21 cellular contexts compared by ENCODE assay signal in the genomic region with DNA sequence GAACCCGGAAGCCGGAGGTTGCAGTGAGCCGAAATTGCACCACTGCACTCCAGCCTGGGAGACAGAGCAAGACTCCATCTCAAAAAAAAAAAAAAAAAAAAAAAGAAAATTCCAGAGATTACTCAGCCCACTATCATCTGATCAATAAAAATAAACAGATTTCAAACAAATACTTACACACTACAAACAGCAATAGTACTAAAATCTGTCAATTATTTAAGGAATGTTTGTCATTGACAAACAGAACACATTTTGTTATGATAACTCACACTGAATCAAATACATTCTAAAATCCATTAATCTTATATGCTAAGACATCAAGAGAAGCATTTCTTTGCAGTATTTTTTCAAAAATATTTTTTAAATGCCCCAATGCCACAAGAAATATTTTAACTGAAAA. TPM values are rescaled to one million over a fixed set of nuclear protein-coding genes. Genes with fewer than 3 reads are reported as not detected.
DNase-seq lines count a peak whose midpoint lies in the region; ATAC-seq and TF ChIP-seq lines count a peak whose summit lies in the region.
"Had no signal": no experiment of that assay in that cellular context is flagged by ENCODE, and none has a peak within 500 bp of the region (broad histone marks: within the 10 kb centered on the region; RNA-seq: fewer than 3 reads in every experiment).

No MANE protein-coding gene starts in this region.

- no peak overlapping the region for H3K4ac ChIP-seq in IMR-90 (ENCODE audit: low read depth, low read length)

- no peak overlapping the region for H2BK120ac ChIP-seq in IMR-90 (ENCODE audit: low read depth, low read length)

- no peaks in the 10 kb centered on the region for H3K36me3 ChIP-seq in IMR-90 (ENCODE audit: control insufficient read depth, insufficient read depth, low read length)
- H3K36me3 ChIP-seq in thyroid gland, result no peaks in the 10 kb centered on the region

- H4K5ac ChIP-seq in IMR-90 (ENCODE audit: low read depth, low read length), result no peak overlapping the region

- H2AK5ac ChIP-seq in IMR-90 (ENCODE audit: low read depth, low read length), result no peak overlapping the region

- no peak overlapping the region for H3K9ac ChIP-seq in IMR-90 (ENCODE audit: low read depth, low read length)
- H3K9ac ChIP-seq: SK-N-SH had no signal

- CTCF ChIA-PET in IMR-90 (lab: Yijun Ruan, JAX), result no interaction called here

- dilution Hi-C loops in IMR-90 (cut with HindIII; ENCODE audit: low sequenced_read_pairs, unreplicated experiment), result no loop called here

- H3K23ac ChIP-seq in IMR-90 (ENCODE audit: low read depth, low read length), result no peak overlapping the region

- H3K56ac ChIP-seq in IMR-90 (ENCODE audit: extremely low read depth, insufficient read depth, low read length), result no peak overlapping the region

- POLR2A ChIA-PET in IMR-90 (lab: Charles Lee; ENCODE audit: unreplicated experiment), result no interaction called here

- peaks cover 17 to 56% of the 10 kb centered on the region in 2 experiments for H3K79me1 ChIP-seq in IMR-90 (ENCODE audit: low read depth in 1 of 2, low read length in 2 of 2)

- no peak overlapping the region for H3K14ac ChIP-seq in IMR-90 (replicated peaks; ENCODE audit: low read depth, low read length)

- TF ChIP-seq RAD21 in IMR-90 (IDR thresholded peaks at IDR 0.05; ENCODE audit: low read length), result no peak

- H3K4me3 ChIP-seq in IMR-90 (ENCODE audit: insufficient read depth, low read depth, low read length) (no peak overlapping the region), thyroid gland (replicated peaks in 1 of 3) (no peak overlapping the region)
- H3K4me3 ChIP-seq: GM12878, K562 had no signal

- intact Hi-C loops in IMR-90 (cut with micrococcal nuclease), result no loop called here
- intact Hi-C loops in thyroid gland (cut with DNase I), result no loop called here

- no CpG with 5 or more reads among the region's 3 CpGs for WGBS in IMR-90 (ENCODE audit: extremely low coverage in 2 of 2, insufficient read length in 1 of 2), 2 experiments
- 95 to 96% methylated on average over 3 of the region's 3 CpGs for WGBS in thyroid gland, 2 donors

- H3K27me3 ChIP-seq in IMR-90 (ENCODE audit: control insufficient read depth, insufficient read depth, low read length) (no peaks in the 10 kb centered on the region), thyroid gland (no peaks in the 10 kb centered on the region)

- DNase-seq in EL, result peak; percentile 40
- no peak for DNase-seq in IMR-90
- peak; percentile 9 for DNase-seq in kidney tubule cell (ENCODE audit: low spot score)
- DNase-seq in thyroid gland, result no peak
- DNase-seq in NCI-H2081 (lab: John Stamatoyannopoulos, UW), result no peak
- no peak for DNase-seq in activated CD8-positive, alpha-beta memory T cell treated with anti-CD3 and anti-CD28 coated beads, Interleukin-2, amount 50 U/mL, for 48 hours
- DNase-seq: C1 segment of cervical spinal cord, DND-41, GF-D8, NCI-H1694 treated with DMSO at 0.1 percent for 48 hours, NCI-H226, NCI-H524, NCI-H82, OCI-M1, RPMI8226, SHP77 treated with DMSO at 0.1 percent for 48 hours, SK-N-SH had no signal

- no peak overlapping the region for H2AK9ac ChIP-seq in IMR-90 (replicated peaks; ENCODE audit: low read depth, low read length, poor library complexity)

- in situ Hi-C loops in IMR-90 (cut with MboI; ENCODE audit: low sequenced_read_pairs), result no loop called here

- no peak overlapping the region for H2BK20ac ChIP-seq in IMR-90 (ENCODE audit: low read depth, low read length)

- H3K9me3 ChIP-seq in IMR-90 (ENCODE audit: control insufficient read depth, insufficient read depth, low read length), result no peaks in the 10 kb centered on the region
- H3K9me3 ChIP-seq in thyroid gland, result no peaks in the 10 kb centered on the region
- H3K9me3 ChIP-seq: SK-N-SH had no signal

- H3K9me1 ChIP-seq in IMR-90 (ENCODE audit: insufficient read depth, low read length), result no peaks in the 10 kb centered on the region

- peaks cover 49% of the 10 kb centered on the region for H4K20me1 ChIP-seq in IMR-90 (ENCODE audit: insufficient read depth, low read length)

- TF ChIP-seq POLR2A in IMR-90 (IDR thresholded peaks at IDR 0.05; ENCODE audit: low read depth, low read length) (no peak), thyroid gland (IDR thresholded peaks at IDR 0.05) (no peak)

- TF ChIP-seq CTCF in IMR-90 (conservative IDR thresholded peaks at IDR 0.05; ENCODE audit: low read depth, low read length) (no peak), thyroid gland (IDR thresholded peaks at IDR 0.05) (no peak)

- no peak overlapping the region for H2BK15ac ChIP-seq in IMR-90 (ENCODE audit: low read depth, low read length)

- no peak overlapping the region for H3K18ac ChIP-seq in IMR-90 (ENCODE audit: low read depth, low read length)

- no peak overlapping the region for H2BK5ac ChIP-seq in IMR-90 (ENCODE audit: low read depth, low read length, poor library complexity, severe bottlenecking)

- H4K91ac ChIP-seq in IMR-90 (ENCODE audit: insufficient read depth, low read depth, low read length), result no peak overlapping the region

- H3K4me1 ChIP-seq in IMR-90 (ENCODE audit: control insufficient read depth, insufficient read depth, low read length) (peaks cover 2% of the 10 kb centered on the region), thyroid gland (peaks cover 15 to 47% of the 10 kb centered on the region in 2 donors)

- no TSS peak for BruUV-seq in IMR-90 (replicated peaks; lab: Mats Ljungman, UMichigan)

- ATAC-seq in IMR-90 (ENCODE audit: low read depth), result peak; percentile 54
- ATAC-seq in HG03460 (IDR thresholded peaks at IDR 0.05; ENCODE audit: unreplicated experiment), result no peak
- ATAC-seq: GM12878, K562 had no signal

- no peak overlapping the region for H2AFZ ChIP-seq in IMR-90 (replicated peaks; ENCODE audit: low read length, poor library complexity)

- H3K4me2 ChIP-seq in IMR-90 (ENCODE audit: low read depth, low read length), result no peak overlapping the region
- H3K4me2 ChIP-seq: SK-N-SH had no signal

- no peak overlapping the region for H4K8ac ChIP-seq in IMR-90 (ENCODE audit: low read depth in 2 of 2, low read length in 2 of 2)

- H3K27ac ChIP-seq in IMR-90 (ENCODE audit: insufficient read depth, low read length), result no peak overlapping the region
- peak overlapping the region in 2 of 3 donors; percentile 18 to 24 for H3K27ac ChIP-seq in thyroid gland
- H3K27ac ChIP-seq: HL-60 had no signal

TF ChIP-seq in IMR-90, 13 proteins besides CTCF, POLR2A, EP300 and RAD21:
- TF ChIP-seq MAZ (IDR thresholded peaks at IDR 0.05; ENCODE audit: borderline replicate concordance, low read depth, low read length), result no peak
- TF ChIP-seq FOS (IDR thresholded peaks at IDR 0.05; ENCODE audit: low read depth, low read length), result no peak
- TF ChIP-seq CHD1 (IDR thresholded peaks at IDR 0.05; ENCODE audit: low read depth, low read length), result no peak
- no peak for TF ChIP-seq BHLHE40 (IDR thresholded peaks at IDR 0.05; ENCODE audit: low read depth, low read length)
- TF ChIP-seq, protein P1, sequence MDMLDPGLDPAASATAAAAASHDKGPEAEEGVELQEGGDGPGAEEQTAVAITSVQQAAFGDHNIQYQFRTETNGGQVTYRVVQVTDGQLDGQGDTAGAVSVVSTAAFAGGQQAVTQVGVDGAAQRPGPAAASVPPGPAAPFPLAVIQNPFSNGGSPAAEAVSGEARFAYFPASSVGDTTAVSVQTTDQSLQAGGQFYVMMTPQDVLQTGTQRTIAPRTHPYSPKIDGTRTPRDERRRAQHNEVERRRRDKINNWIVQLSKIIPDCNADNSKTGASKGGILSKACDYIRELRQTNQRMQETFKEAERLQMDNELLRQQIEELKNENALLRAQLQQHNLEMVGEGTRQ (IDR thresholded peaks at IDR 0.05; ENCODE audit: low read depth, low read length), result no peak
- no peak for TF ChIP-seq RCOR1 (IDR thresholded peaks at IDR 0.05; ENCODE audit: insufficient replicate concordance, low read length)
- TF ChIP-seq MXI1 (IDR thresholded peaks at IDR 0.05; ENCODE audit: borderline replicate concordance, low read depth, low read length), result no peak
- TF ChIP-seq, protein P2, sequence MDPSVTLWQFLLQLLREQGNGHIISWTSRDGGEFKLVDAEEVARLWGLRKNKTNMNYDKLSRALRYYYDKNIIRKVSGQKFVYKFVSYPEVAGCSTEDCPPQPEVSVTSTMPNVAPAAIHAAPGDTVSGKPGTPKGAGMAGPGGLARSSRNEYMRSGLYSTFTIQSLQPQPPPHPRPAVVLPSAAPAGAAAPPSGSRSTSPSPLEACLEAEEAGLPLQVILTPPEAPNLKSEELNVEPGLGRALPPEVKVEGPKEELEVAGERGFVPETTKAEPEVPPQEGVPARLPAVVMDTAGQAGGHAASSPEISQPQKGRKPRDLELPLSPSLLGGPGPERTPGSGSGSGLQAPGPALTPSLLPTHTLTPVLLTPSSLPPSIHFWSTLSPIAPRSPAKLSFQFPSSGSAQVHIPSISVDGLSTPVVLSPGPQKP (IDR thresholded peaks at IDR 0.05; ENCODE audit: borderline replicate concordance, low read depth, low read length), result no peak
- no peak for TF ChIP-seq MAFK (IDR thresholded peaks at IDR 0.05; ENCODE audit: low read depth, low read length)
TF ChIP-seq in IMR-90: peak in this region for 0.

RNA-seq across cellular contexts. Expression of a gene that starts 7.6 kb away (rescaled TPM):
- total RNA-seq in IMR-90 (2012; rRNA removed) (49.2 and 49.5 TPM in 2 replicates), thyroid gland (100 to 1,000 TPM in 3 of 4 donors, 10 to 100 TPM in 1; 88.5 to 183 (median 115) TPM)
- 6.0 and 7.9 TPM in 2 replicates for polyA plus RNA-seq in IMR-90 (2012; rRNA removed)
- 1.8 and 6.6 TPM in 2 replicates for polyA plus RNA-seq in IMR-90 (2012; cell fraction: cytosol; rRNA removed)
- 3.0 and 16.0 TPM in 2 replicates for polyA plus RNA-seq in IMR-90 (2012; cell fraction: nucleus; rRNA removed; ENCODE audit: low replicate concordance)

RNA-seq across cellular contexts. Expression of a gene that starts 7.8 kb away (rescaled TPM):
- total RNA-seq in IMR-90 (2012; rRNA removed) (2.9 and 3.1 TPM in 2 replicates), thyroid gland (1 to 10 TPM; 5.1 to 6.7 (median 6.0) TPM)
- 1.6 and 1.9 TPM in 2 replicates for polyA plus RNA-seq in IMR-90 (2012; rRNA removed)
- polyA plus RNA-seq in IMR-90 (2012; cell fraction: cytosol; rRNA removed), result 0.38 and 0.51 TPM in 2 replicates
- polyA plus RNA-seq in IMR-90 (2012; cell fraction: nucleus; rRNA removed; ENCODE audit: low replicate concordance), result 0.22 and 1.3 TPM in 2 replicates

Comparison
In these comparisons a context has a peak if more than half of its experiments do, and no peak if none do; other contexts are left out.
1. DNase-seq: peak in EL (single experiment) and kidney tubule cell (single experiment); none in IMR-90 (single experiment), thyroid gland (0 of 2), NCI-H2081 (0 of 2) and activated CD8-positive, alpha-beta memory T cell treated with anti-CD3 and anti-CD28 coated beads, Interleukin-2, amount 50 U/mL, for 48 hours (single experiment).